Comparison of ENCODE assay signal across 11 cellular contexts in genomic region chr12:45986646-45987338, GRCh38. TPM values are rescaled to one million over a fixed set of nuclear protein-coding genes. Genes with fewer than 3 reads are reported as not detected.
DNase-seq lines count a peak whose midpoint lies in the region; ATAC-seq and TF ChIP-seq lines count a peak whose summit lies in the region.
"Had no signal": no experiment of that assay in that cellular context is flagged by ENCODE, and none has a peak within 500 bp of the region (broad histone marks: within the 10 kb centered on the region; RNA-seq: fewer than 3 reads in every experiment).

No MANE protein-coding gene starts in this region.

- WGBS in endodermal cell (ENCODE audit: insufficient coverage in 1 of 2, insufficient read length in 1 of 2), 2 experiments: 74 to 90% methylated on average over 2 to 5 of the region's 5 CpGs
- WGBS in spleen, 5 donors: 65 to 75% (median 72%) methylated on average over 5 of the region's 5 CpGs

- H3K27me3 ChIP-seq in endodermal cell (ENCODE audit: control insufficient read depth, insufficient read depth, low read length, poor library complexity, severe bottlenecking): no peaks in the 10 kb centered on the region
- H3K27me3 ChIP-seq in spleen (replicated peaks in 1 of 7): no peaks in the 10 kb centered on the region
- H3K27me3 ChIP-seq: dorsolateral prefrontal cortex had no signal

- no peaks in the 10 kb centered on the region for H3K9me3 Mint-ChIP-seq in activated naive CD4-positive, alpha-beta T cell treated with anti-CD3 and anti-CD28 coated beads, Interleukin-2, amount 50 U/mL, for 24 hours
- no peaks in the 10 kb centered on the region for H3K9me3 Mint-ChIP-seq in endodermal cell

- intact Hi-C loops in spleen (cut with DNase I; ENCODE audit: low total_unique reads): loop anchor here (10.0 kb wide), 1 partner anchor 252 kb away; no protein-coding TSS in a partner anchor

- peak overlapping the region; percentile 94 for H3K4me3 ChIP-seq in endodermal cell (ENCODE audit: low read length)
- H3K4me3 ChIP-seq in spleen: peak overlapping the region in 1 of 8 donors; percentile 74

- H3K4me1 ChIP-seq in endodermal cell (ENCODE audit: control insufficient read depth, insufficient read depth, low read length) (peaks cover 4% of the 10 kb centered on the region), spleen (peaks cover 48 to 87% (median 75%) of the 10 kb centered on the region in 6 donors)

- H3K27ac ChIP-seq in endodermal cell (ENCODE audit: low read depth, low read length) (no peak overlapping the region), spleen (peak overlapping the region; percentile 29 to 100 (median 77))

- H3K4me1 Mint-ChIP-seq in activated naive CD4-positive, alpha-beta T cell treated with anti-CD3 and anti-CD28 coated beads, Interleukin-2, amount 50 U/mL, for 24 hours: peaks cover 79% of the 10 kb centered on the region
- H3K4me1 Mint-ChIP-seq in endodermal cell: peaks cover 36% of the 10 kb centered on the region

- TF ChIP-seq CTCF in endodermal cell (conservative IDR thresholded peaks at IDR 0.05) (no peak), spleen (IDR thresholded peaks at IDR 0.05 in 8 of 11, conservative IDR thresholded peaks at IDR 0.05 in 3 of 11) (no peak)

- peak overlapping the region; percentile 68 for H3K27ac Mint-ChIP-seq in activated naive CD4-positive, alpha-beta T cell treated with anti-CD3 and anti-CD28 coated beads, Interleukin-2, amount 50 U/mL, for 24 hours
- peak overlapping the region; percentile 81 for H3K27ac Mint-ChIP-seq in endodermal cell

- H3K9ac ChIP-seq in endodermal cell (ENCODE audit: extremely low read depth, low read length, poor library complexity, severe bottlenecking): peak overlapping the region; percentile 22

- H3K27me3 Mint-ChIP-seq in activated naive CD4-positive, alpha-beta T cell treated with anti-CD3 and anti-CD28 coated beads, Interleukin-2, amount 50 U/mL, for 24 hours: no peaks in the 10 kb centered on the region
- no peaks in the 10 kb centered on the region for H3K27me3 Mint-ChIP-seq in endodermal cell (ENCODE audit: insufficient read depth)

- peak overlapping the region; percentile 62 for H3K4me3 Mint-ChIP-seq in activated naive CD4-positive, alpha-beta T cell treated with anti-CD3 and anti-CD28 coated beads, Interleukin-2, amount 50 U/mL, for 24 hours
- peak overlapping the region; percentile 84 for H3K4me3 Mint-ChIP-seq in endodermal cell

- no peak for DNase-seq in activated naive CD4-positive, alpha-beta T cell treated with anti-CD3 and anti-CD28 coated beads, Interleukin-2, amount 50 U/mL, for 16 hours
- DNase-seq in OCI-M1 (lab: John Stamatoyannopoulos, UW) (peak; percentile 88), endodermal cell (peak; percentile 80), spleen (no peak), A172 (ENCODE audit: low spot score) (no peak), NCI-H2081 (lab: John Stamatoyannopoulos, UW) (no peak)
- DNase-seq: dorsolateral prefrontal cortex; NCI-H2107; stimulated activated CD4-positive, alpha-beta T cell treated with anti-CD3 and anti-CD28 coated beads, Interleukin-4, amount 100 ng/mL, for 24 hours had no signal

- H3K36me3 ChIP-seq in endodermal cell (ENCODE audit: control insufficient read depth, insufficient read depth, low read length) (peaks cover 26% of the 10 kb centered on the region), spleen (peaks cover 0 to 10% (median 0%) of the 10 kb centered on the region in 6 donors)

- peaks cover 24% of the 10 kb centered on the region for H3K36me3 Mint-ChIP-seq in activated naive CD4-positive, alpha-beta T cell treated with anti-CD3 and anti-CD28 coated beads, Interleukin-2, amount 50 U/mL, for 24 hours
- peaks cover 25% of the 10 kb centered on the region for H3K36me3 Mint-ChIP-seq in endodermal cell (ENCODE audit: low read depth)

- H3K9me3 ChIP-seq in endodermal cell (ENCODE audit: control insufficient read depth, low read length) (peaks cover 6% of the 10 kb centered on the region), spleen (no peaks in the 10 kb centered on the region)

- no peak for ATAC-seq in HG02973 (IDR thresholded peaks at IDR 0.05; ENCODE audit: unreplicated experiment)

- TF ChIP-seq POLR2A in spleen (IDR thresholded peaks at IDR 0.05): no peak

RNA-seq across cellular contexts. Expression of gene SCAF11, which starts 3.6 kb away (rescaled TPM):
- total RNA-seq in endodermal cell (100 to 1,000 TPM in 1 of 2 donors, 10 to 100 TPM in 1; 99.6 to 116 TPM), spleen (100 to 1,000 TPM; 162 to 249 (median 188) TPM)
- polyA plus RNA-seq in endodermal cell (2013, experiment 1 of 2): 58.9 TPM
- polyA plus RNA-seq in endodermal cell (2013, experiment 2 of 2): 65.4 TPM
- 10 to 100 TPM; 30.0 to 34.1 (median 31.2) TPM for polyA plus RNA-seq in spleen
- 68.5 and 74.2 TPM in 2 replicates for total RNA-seq in A172 (2014; rRNA removed; shearing (Covaris generic))

Comparison
In these comparisons a context has a peak if more than half of its experiments do, and no peak if none do; other contexts are left out.
1. DNase-seq: peak in OCI-M1 (single experiment) and endodermal cell (single experiment); none in activated naive CD4-positive, alpha-beta T cell treated with anti-CD3 and anti-CD28 coated beads, Interleukin-2, amount 50 U/mL, for 16 hours (single experiment), spleen (single experiment), A172 (single experiment) and NCI-H2081 (0 of 2).